In genomic region chr15:89662893-89663673, GRCh38 we compare ENCODE assay signal across 9 cellular contexts. TPM values are rescaled to one million over a fixed set of nuclear protein-coding genes. Genes with fewer than 3 reads are reported as not detected.
DNase-seq lines count a peak whose midpoint lies in the region; ATAC-seq lines count a peak whose summit lies in the region.
"Had no signal": no experiment of that assay in that cellular context is flagged by ENCODE, and none has a peak within 500 bp of the region (broad histone marks: within the 10 kb centered on the region; RNA-seq: fewer than 3 reads in every experiment).

No MANE protein-coding gene starts in this region.

- no peak overlapping the region for H3K4me3 ChIP-seq in rectal smooth muscle tissue (ENCODE audit: low read length)

- DNase-seq in EL (peak; percentile 97), UCSD-AML1 (lab: John Stamatoyannopoulos, UW; ENCODE audit: unreplicated experiment) (peak; percentile 82), Right ventricle myocardium superior (peak; percentile 88), activated gamma-delta T cell (lab: John Stamatoyannopoulos, UW) (no peak), putamen (ENCODE audit: low spot score) (no peak)
- DNase-seq in effector CD4-positive, alpha-beta T cell: no peak
- DNase-seq in activated CD4-positive, alpha-beta T cell treated with anti-CD3 and anti-CD28 coated beads, Interleukin-2, amount 50 U/mL, for 1 hour: no peak

- no peaks in the 10 kb centered on the region for H3K36me3 ChIP-seq in rectal smooth muscle tissue (ENCODE audit: control insufficient read depth, insufficient read depth, low read length)

- H3K27me3 ChIP-seq in rectal smooth muscle tissue (ENCODE audit: control insufficient read depth, insufficient read depth, low read length): no peaks in the 10 kb centered on the region

- intact Hi-C loops in Right ventricle myocardium superior (cut with DNase I): no loop called here

- peak overlapping the region; percentile 18 for H3K27ac ChIP-seq in rectal smooth muscle tissue (ENCODE audit: low read depth, low read length)
- H3K27ac ChIP-seq: parathyroid adenoma had no signal

- ATAC-seq in Right ventricle myocardium superior (ENCODE audit: poor library complexity): peak; percentile 63

- peaks cover 3% of the 10 kb centered on the region for H3K4me1 ChIP-seq in rectal smooth muscle tissue (ENCODE audit: control insufficient read depth, insufficient read depth, low read length)

- no peak overlapping the region for H3K9ac ChIP-seq in rectal smooth muscle tissue (ENCODE audit: low read length)
- H3K9ac ChIP-seq: parathyroid adenoma had no signal

RNA-seq across cellular contexts. Expression of gene KIF7, which starts 7.8 kb away (rescaled TPM):
- 1.9 TPM for total RNA-seq in Right ventricle myocardium superior

RNA-seq across cellular contexts. Expression of gene PLIN1, which starts 16.1 kb away (rescaled TPM):
- 9.9 TPM for total RNA-seq in Right ventricle myocardium superior

RNA-seq across cellular contexts. Expression of gene PEX11A, which starts 27.5 kb away (rescaled TPM):
- total RNA-seq in Right ventricle myocardium superior: 13.4 TPM

RNA-seq across cellular contexts. Expression of gene WDR93, which starts 27.5 kb away (rescaled TPM):
- total RNA-seq in Right ventricle myocardium superior: 0.11 TPM

Comparison
In these comparisons a context has a peak if more than half of its experiments do, and no peak if none do; other contexts are left out.
1. DNase-seq: peak in EL (single experiment), UCSD-AML1 (single experiment) and Right ventricle myocardium superior (single experiment); none in activated gamma-delta T cell (single experiment), effector CD4-positive, alpha-beta T cell (single experiment), activated CD4-positive, alpha-beta T cell treated with anti-CD3 and anti-CD28 coated beads, Interleukin-2, amount 50 U/mL, for 1 hour (single experiment) and putamen (single experiment).